In the genomic region with DNA sequence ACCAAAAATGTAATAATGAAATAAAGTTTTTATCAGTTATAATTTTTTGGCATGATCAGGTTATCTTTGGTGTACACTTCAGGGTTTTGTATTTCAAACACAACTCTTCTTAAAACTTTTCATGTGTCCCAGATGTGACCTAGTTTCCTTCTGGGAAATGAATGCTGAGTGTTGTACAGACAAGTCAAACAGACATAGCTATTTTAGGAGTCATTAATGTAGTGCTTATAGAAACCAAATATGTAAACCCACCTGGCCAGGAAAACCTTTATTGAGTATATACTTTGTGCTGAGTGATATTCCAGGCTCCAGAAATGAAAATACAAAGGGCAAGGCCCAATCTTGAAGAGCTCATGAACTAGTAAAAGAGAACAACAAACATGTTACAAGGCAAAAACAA, we compare ENCODE assay signal across 25 cellular contexts. TPM values are rescaled to one million over a fixed set of nuclear protein-coding genes. Genes with fewer than 3 reads are reported as not detected.
"Had no signal": no experiment of that assay in that cellular context is flagged by ENCODE, and none has a peak within 500 bp of the region (broad histone marks: within the 10 kb centered on the region; RNA-seq: fewer than 3 reads in every experiment).

No MANE protein-coding gene starts in this region.

- H3K4me3 ChIP-seq: coronary artery, esophagus squamous epithelium, gastrocnemius medialis, left lung, ovary, psoas muscle, sigmoid colon, thoracic aorta, tibial nerve, upper lobe of left lung had no signal

- H3K4me1 ChIP-seq: gastrocnemius medialis, left lung, psoas muscle, sigmoid colon, tibial nerve, upper lobe of left lung had no signal

- H3K9me3 ChIP-seq: gastrocnemius medialis, ovary, psoas muscle, sigmoid colon, thoracic aorta had no signal

- H3K36me3 Mint-ChIP-seq: stimulated activated effector memory CD8-positive, alpha-beta T cell treated with anti-CD3 and anti-CD28 coated beads, Interleukin-12 subunit alpha, Interleukin-12 subunit beta, amount 100 ng/mL, for 72 hours had no signal

- H3K4me1 Mint-ChIP-seq: central memory CD8-positive, alpha-beta T cell; nephron progenitor cell; stimulated activated effector memory CD8-positive, alpha-beta T cell treated with anti-CD3 and anti-CD28 coated beads, Interleukin-12 subunit alpha, Interleukin-12 subunit beta, amount 100 ng/mL, for 72 hours had no signal

- H3K9me3 Mint-ChIP-seq: central memory CD8-positive, alpha-beta T cell had no signal

- H3K27me3 ChIP-seq: esophagus squamous epithelium, gastrocnemius medialis, left lung, sigmoid colon, tibial nerve, upper lobe of left lung had no signal

- H3K27ac Mint-ChIP-seq: effector memory CD8-positive, alpha-beta T cell; naive thymus-derived CD8-positive, alpha-beta T cell; nephron progenitor cell; stimulated activated effector memory CD8-positive, alpha-beta T cell treated with anti-CD3 and anti-CD28 coated beads, Interleukin-12 subunit alpha, Interleukin-12 subunit beta, amount 100 ng/mL, for 72 hours had no signal

- DNase-seq: effector memory CD8-positive, alpha-beta T cell; esophagus squamous epithelium; gastrocnemius medialis; head of caudate nucleus; left cardiac atrium; left lung; naive thymus-derived CD8-positive, alpha-beta T cell; nephron progenitor cell; nucleus accumbens; ovary; posterior cingulate gyrus; psoas muscle; right cardiac atrium; sigmoid colon; stimulated activated CD4-positive, alpha-beta T cell treated with anti-CD3 and anti-CD28 coated beads, Interleukin-2, amount 100 ng/mL, for 24 hours; stimulated activated CD4-positive, alpha-beta T cell treated with anti-CD3 and anti-CD28 coated beads, Interleukin-4, amount 100 ng/mL, for 24 hours; stimulated activated naive CD8-positive, alpha-beta T cell treated with anti-CD3 and anti-CD28 coated beads, Interleukin-15, Interleukin-2, amounts not matched to agents 100 U/mL and 50 U/mL, for 24 hours; upper lobe of left lung had no signal

- H3K36me3 ChIP-seq: esophagus squamous epithelium, gastrocnemius medialis, left lung, ovary, sigmoid colon, thoracic aorta, upper lobe of left lung had no signal

- H3K4me3 Mint-ChIP-seq: central memory CD8-positive, alpha-beta T cell; effector memory CD8-positive, alpha-beta T cell; naive thymus-derived CD8-positive, alpha-beta T cell; nephron progenitor cell; stimulated activated effector memory CD8-positive, alpha-beta T cell treated with anti-CD3 and anti-CD28 coated beads, Interleukin-12 subunit alpha, Interleukin-12 subunit beta, amount 100 ng/mL, for 72 hours had no signal

- H3K27ac ChIP-seq: coronary artery, gastrocnemius medialis, left lung, ovary, psoas muscle, sigmoid colon, thoracic aorta, tibial nerve, upper lobe of left lung had no signal

RNA-seq across cellular contexts. Expression of gene HOOK1, which starts 25.9 kb away (rescaled TPM):
- total RNA-seq: mesenteric fat pad, myocyte had no signal
